ENCODE assay signal across 8 cellular contexts in the genomic region with DNA sequence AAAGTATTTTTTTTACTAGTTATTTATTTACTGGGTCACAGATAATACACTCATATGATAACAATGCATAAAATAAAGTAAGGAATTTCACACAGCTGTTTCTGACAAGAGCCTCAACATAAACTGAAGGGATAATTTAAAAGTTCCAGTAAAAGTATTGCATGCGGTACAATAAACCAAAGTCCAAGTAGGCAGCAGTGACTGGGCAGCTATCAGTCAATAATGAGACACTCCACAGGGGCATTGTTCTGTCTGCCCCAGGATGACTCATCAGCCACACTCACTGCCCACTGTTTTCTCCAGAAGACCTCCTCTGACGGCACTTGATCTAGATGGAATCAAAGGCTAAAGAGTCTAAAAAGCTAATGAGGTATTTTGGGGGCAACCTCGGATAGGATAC.
DNase-seq lines count a peak whose midpoint lies in the region; ATAC-seq and TF ChIP-seq lines count a peak whose summit lies in the region.

No MANE protein-coding gene starts in this region.

- peak overlapping the region; percentile 56 for H3K4me2 ChIP-seq in osteoblast (ENCODE audit: insufficient read depth, low read length)

- H3K4me3 ChIP-seq in endodermal cell (ENCODE audit: low read length) (no peak overlapping the region), osteoblast (ENCODE audit: insufficient read depth, low read length) (no peak overlapping the region)

- no peaks in the 10 kb centered on the region for H4K20me1 ChIP-seq in osteoblast (ENCODE audit: insufficient read depth, low read length)

- peak overlapping the region; percentile 63 for H3K27ac ChIP-seq in endodermal cell (ENCODE audit: low read depth, low read length)
- peak overlapping the region; percentile 88 for H3K27ac ChIP-seq in osteoblast (ENCODE audit: low read depth, low read length)

- H3K9me3 Mint-ChIP-seq in endodermal cell, result peaks cover 12% of the 10 kb centered on the region
- no peaks in the 10 kb centered on the region for H3K9me3 Mint-ChIP-seq in glutamatergic neuron (ENCODE audit: unreplicated experiment)

- no peaks in the 10 kb centered on the region for H3K36me3 ChIP-seq in endodermal cell (ENCODE audit: control insufficient read depth, insufficient read depth, low read length)
- H3K36me3 ChIP-seq in osteoblast (ENCODE audit: insufficient read depth, low read length), result no peaks in the 10 kb centered on the region

- H3K27me3 Mint-ChIP-seq in endodermal cell (ENCODE audit: insufficient read depth) (no peaks in the 10 kb centered on the region), glutamatergic neuron (ENCODE audit: unreplicated experiment) (no peaks in the 10 kb centered on the region)

- H3K4me1 ChIP-seq in endodermal cell (ENCODE audit: control insufficient read depth, insufficient read depth, low read length) (no peaks in the 10 kb centered on the region), osteoblast (ENCODE audit: insufficient read depth, low read length) (peaks cover 22% of the 10 kb centered on the region)

- no peak for ATAC-seq in HG03469 (IDR thresholded peaks at IDR 0.05; ENCODE audit: unreplicated experiment)
- no peak for ATAC-seq in HG02763 (IDR thresholded peaks at IDR 0.05; ENCODE audit: unreplicated experiment)

- H3K4me3 Mint-ChIP-seq in endodermal cell (no peak overlapping the region), glutamatergic neuron (ENCODE audit: unreplicated experiment) (no peak overlapping the region)

- no peaks in the 10 kb centered on the region for H3K79me2 ChIP-seq in osteoblast (ENCODE audit: insufficient read depth, low read length)

- WGBS in endodermal cell (ENCODE audit: insufficient coverage in 1 of 2, insufficient read length in 1 of 2), 2 experiments, result 78 to 83% methylated on average over 2 of the region's 3 CpGs

- peaks cover 5% of the 10 kb centered on the region for H3K9me3 ChIP-seq in endodermal cell (ENCODE audit: control insufficient read depth, low read length)
- no peaks in the 10 kb centered on the region for H3K9me3 ChIP-seq in osteoblast (ENCODE audit: low read depth, low read length)

- no peak overlapping the region for H2AFZ ChIP-seq in osteoblast (ENCODE audit: low read length)

- H3K27me3 ChIP-seq in endodermal cell (ENCODE audit: control insufficient read depth, insufficient read depth, low read length, poor library complexity, severe bottlenecking), result no peaks in the 10 kb centered on the region
- H3K27me3 ChIP-seq in osteoblast (ENCODE audit: insufficient read depth, low read length), result no peaks in the 10 kb centered on the region

- H3K9ac ChIP-seq in endodermal cell (ENCODE audit: extremely low read depth, low read length, poor library complexity, severe bottlenecking), result no peak overlapping the region

- peak; percentile 19 for DNase-seq in GM03348 (ENCODE audit: low spot score)
- DNase-seq in NCI-H69 (lab: John Stamatoyannopoulos, UW), result peak; percentile 86
- peak; percentile 59 for DNase-seq in endodermal cell
- DNase-seq in osteoblast (ENCODE audit: insufficient read length, low spot score, missing footprints), result peak; percentile 21
- no peak for DNase-seq in glutamatergic neuron
- DNase-seq in effector CD4-positive, alpha-beta T cell, result no peak

- peaks cover 11% of the 10 kb centered on the region for H3K36me3 Mint-ChIP-seq in endodermal cell (ENCODE audit: low read depth)
- peaks cover 7% of the 10 kb centered on the region for H3K36me3 Mint-ChIP-seq in glutamatergic neuron (ENCODE audit: unreplicated experiment)

- H3K27ac Mint-ChIP-seq in endodermal cell, result peak overlapping the region; percentile 71
- no peak overlapping the region for H3K27ac Mint-ChIP-seq in glutamatergic neuron (ENCODE audit: unreplicated experiment)

- H3K4me1 Mint-ChIP-seq in endodermal cell (peaks cover 12% of the 10 kb centered on the region), glutamatergic neuron (ENCODE audit: low read depth, unreplicated experiment) (peaks cover 4% of the 10 kb centered on the region)

- no peak for TF ChIP-seq CTCF in endodermal cell (conservative IDR thresholded peaks at IDR 0.05)
- no peak for TF ChIP-seq CTCF in osteoblast (IDR thresholded peaks at IDR 0.05; ENCODE audit: extremely low read depth, low read depth, low read length)
- TF ChIP-seq CTCF in glutamatergic neuron (IDR thresholded peaks at IDR 0.05; ENCODE audit: partially characterized antibody, unreplicated experiment), result no peak

Comparison
In these comparisons a context has a peak if more than half of its experiments do, and no peak if none do; other contexts are left out.
1. DNase-seq: peak in GM03348 (single experiment), NCI-H69 (single experiment), endodermal cell (single experiment) and osteoblast (single experiment); none in glutamatergic neuron (single experiment) and effector CD4-positive, alpha-beta T cell (single experiment).